Comparison of ENCODE assay signal across 19 cellular contexts in genomic region chr6:163409712-163410111, GRCh38. TPM values are rescaled to one million over a fixed set of nuclear protein-coding genes. Genes with fewer than 3 reads are reported as not detected.
DNase-seq lines count a peak whose midpoint lies in the region; ATAC-seq, FAIRE-seq and TF ChIP-seq lines count a peak whose summit lies in the region.
"Had no signal": no experiment of that assay in that cellular context is flagged by ENCODE, and none has a peak within 500 bp of the region (broad histone marks: within the 10 kb centered on the region; RNA-seq: fewer than 3 reads in every experiment).

No MANE protein-coding gene starts in this region.

- H3K36me3 Mint-ChIP-seq in neural progenitor cell, result peaks cover 6% of the 10 kb centered on the region
- H3K36me3 Mint-ChIP-seq in naive thymus-derived CD4-positive, alpha-beta T cell, result peaks cover 0 to 5% (median 0%) of the 10 kb centered on the region in 5 donors
- H3K36me3 Mint-ChIP-seq: CD4-positive, alpha-beta memory T cell had no signal

- H3K9ac ChIP-seq in neural progenitor cell, result no peak overlapping the region
- H3K9ac ChIP-seq: GM23248 had no signal

- CTCF ChIA-PET in A549 (lab: Yijun Ruan, JAX), result no interaction called here
- CTCF ChIA-PET in Panc1 (lab: Charles Lee), result no interaction called here
- CTCF ChIA-PET in naive thymus-derived CD4-positive, alpha-beta T cell (lab: Charles Lee), result no interaction called here

- peak overlapping the region; percentile 68 for H3K4me2 ChIP-seq in A549
- H3K4me2 ChIP-seq in neural progenitor cell, result no peak overlapping the region

- H2AFZ ChIP-seq in neural progenitor cell (replicated peaks), result no peak overlapping the region
- H2AFZ ChIP-seq: GM23248 had no signal

- H3K36me3 ChIP-seq in Panc1 (ENCODE audit: control insufficient read depth, insufficient read depth, low read length) (no peaks in the 10 kb centered on the region), neural progenitor cell (no peaks in the 10 kb centered on the region)
- no peaks in the 10 kb centered on the region for H3K36me3 ChIP-seq in naive thymus-derived CD4-positive, alpha-beta T cell (ENCODE audit: control insufficient read depth in 2 of 3, insufficient read depth in 3 of 3, low read length in 3 of 3)

- ATAC-seq in A549 (no peak), Panc1 (no peak)
- ATAC-seq in naive thymus-derived CD4-positive, alpha-beta T cell, result no peak
- ATAC-seq: HCT116 had no signal

- H3K9me3 ChIP-seq in A549 (no peaks in the 10 kb centered on the region), Panc1 (ENCODE audit: control insufficient read depth, insufficient read depth, low read depth, low read length) (no peaks in the 10 kb centered on the region), neural progenitor cell (ENCODE audit: low read depth) (no peaks in the 10 kb centered on the region)
- no peaks in the 10 kb centered on the region for H3K9me3 ChIP-seq in naive thymus-derived CD4-positive, alpha-beta T cell (ENCODE audit: control insufficient read depth in 2 of 3, low read length in 3 of 3)

- H3K4me1 ChIP-seq in A549, result peaks cover 14% of the 10 kb centered on the region
- peaks cover 30% of the 10 kb centered on the region for H3K4me1 ChIP-seq in Panc1 (ENCODE audit: control insufficient read depth, insufficient read depth, low read length)
- H3K4me1 ChIP-seq in neural progenitor cell, result peaks cover 13% of the 10 kb centered on the region
- H3K4me1 ChIP-seq in naive thymus-derived CD4-positive, alpha-beta T cell (ENCODE audit: control insufficient read depth in 2 of 2, insufficient read depth in 2 of 2, low read length in 2 of 2), result peaks cover 5 to 13% of the 10 kb centered on the region in 2 donors

- no peak for TF ChIP-seq CTCF in A549 (IDR thresholded peaks at IDR 0.05)
- no peak for TF ChIP-seq CTCF in Panc1 (IDR thresholded peaks at IDR 0.05)
- TF ChIP-seq CTCF in neural progenitor cell (IDR thresholded peaks at IDR 0.05), result no peak

- intact Hi-C loops in Panc1 (cut with micrococcal nuclease; ENCODE audit: unreplicated experiment), result loop anchor here (10.0 kb wide), 1 partner anchor 1485 kb away; no protein-coding TSS in a partner anchor
- intact Hi-C loops in naive thymus-derived CD4-positive, alpha-beta T cell (cut with micrococcal nuclease), result loop anchor here in 1 of 2 donors (10.0 kb wide), 1 partner anchor 345 kb away; no protein-coding TSS in a partner anchor

- no peak for TF ChIP-seq RAD21 in A549 (conservative IDR thresholded peaks at IDR 0.05 in 1 of 2, IDR thresholded peaks at IDR 0.05 in 1 of 2)

- TF ChIP-seq POLR2A in A549 (IDR thresholded peaks at IDR 0.05; ENCODE audit: low read length), result no peak

- peaks cover 21% of the 10 kb centered on the region for H3F3A ChIP-seq in neural progenitor cell (ENCODE audit: low read depth)

- peaks cover 10% of the 10 kb centered on the region for H3K9me3 Mint-ChIP-seq in neural progenitor cell
- H3K9me3 Mint-ChIP-seq in naive thymus-derived CD4-positive, alpha-beta T cell, result peaks cover 0 to 1% (median 0%) of the 10 kb centered on the region in 11 donors
- H3K9me3 Mint-ChIP-seq: CD4-positive, alpha-beta memory T cell; H9 had no signal

- peaks cover 20% of the 10 kb centered on the region for H3K79me2 ChIP-seq in neural progenitor cell (ENCODE audit: low read depth)

- DNase-seq in A549 (ENCODE audit: low read depth in 1 of 2, low spot score in 1 of 2) (no peak), Panc1 (ENCODE audit: low read depth, low spot score) (no peak), iPS-NIHi11 (ENCODE audit: low spot score) (peak; percentile 29), neural progenitor cell (ENCODE audit: low spot score) (no peak), NOMO-1 treated with DMSO at 0.1 percent for 48 hours (lab: John Stamatoyannopoulos, UW; ENCODE audit: unreplicated experiment) (no peak), EL (no peak)
- DNase-seq in naive thymus-derived CD4-positive, alpha-beta T cell, result no peak
- DNase-seq: 8988T; C1 segment of cervical spinal cord; Calu3; CD4-positive, alpha-beta memory T cell; COR-L47; DMS53; DMS79 treated with DMSO at 0.1 percent for 48 hours; GM23248; H9 had no signal

- TF ChIP-seq EP300 in A549 (IDR thresholded peaks at IDR 0.05), result no peak

- in situ Hi-C loops in Panc1 (cut with HindIII; ENCODE audit: low pct_unique_long_range_greater_than_20kb, low sequenced_read_pairs), result no loop called here

- H3K27ac ChIP-seq in A549, result peak overlapping the region; percentile 36 to 40; a peak in 4 of 6 replicates
- peak overlapping the region; percentile 39; the same call in 1 of the 2 replicates for H3K27ac ChIP-seq in Panc1 (ENCODE audit: low read length)
- no peak overlapping the region for H3K27ac ChIP-seq in neural progenitor cell
- no peak overlapping the region for H3K27ac ChIP-seq in naive thymus-derived CD4-positive, alpha-beta T cell (ENCODE audit: low read depth, low read length)
- H3K27ac ChIP-seq: GM23248 had no signal

- no TSS peak for BruUV-seq in Panc1 (replicated peaks; lab: Mats Ljungman, UMichigan)

- H3K4me3 ChIP-seq in A549, result no peak overlapping the region
- H3K4me3 ChIP-seq in Panc1 (ENCODE audit: low read depth in 2 of 2, low read length in 2 of 2), result no peak overlapping the region
- no peak overlapping the region for H3K4me3 ChIP-seq in neural progenitor cell
- no peak overlapping the region for H3K4me3 ChIP-seq in naive thymus-derived CD4-positive, alpha-beta T cell (ENCODE audit: low read length)
- H3K4me3 ChIP-seq: GM23248 had no signal

- H3K27me3 Mint-ChIP-seq in neural progenitor cell (ENCODE audit: insufficient read depth, low read depth), result peaks cover 2% of the 10 kb centered on the region
- H3K27me3 Mint-ChIP-seq in naive thymus-derived CD4-positive, alpha-beta T cell, result peaks cover 0 to 17% (median 0%) of the 10 kb centered on the region in 5 donors

- H3K27ac Mint-ChIP-seq in neural progenitor cell, result peak overlapping the region; percentile 9
- H3K27ac Mint-ChIP-seq in naive thymus-derived CD4-positive, alpha-beta T cell, result no peak overlapping the region
- H3K27ac Mint-ChIP-seq: H9 had no signal

- 65% methylated on average over 8 of the region's 12 CpGs for WGBS in A549 (ENCODE audit: missing lambda C conversion rate)

- H3K27me3 ChIP-seq in Panc1 (ENCODE audit: control insufficient read depth, insufficient read depth, low read length), result no peaks in the 10 kb centered on the region
- no peaks in the 10 kb centered on the region for H3K27me3 ChIP-seq in neural progenitor cell
- H3K27me3 ChIP-seq in naive thymus-derived CD4-positive, alpha-beta T cell (ENCODE audit: control insufficient read depth in 2 of 2, insufficient read depth in 2 of 2, low read length in 2 of 2), result no peaks in the 10 kb centered on the region

- H4K20me1 ChIP-seq in neural progenitor cell (ENCODE audit: low read depth), result no peaks in the 10 kb centered on the region

- FAIRE-seq in A549 (lab: Jason Lieb, UNC), result no peak
- FAIRE-seq: G401.6, GM19239 had no signal

- H3K4me3 Mint-ChIP-seq in neural progenitor cell, result no peak overlapping the region
- H3K4me3 Mint-ChIP-seq in naive thymus-derived CD4-positive, alpha-beta T cell, result no peak overlapping the region
- H3K4me3 Mint-ChIP-seq: CD4-positive, alpha-beta memory T cell; H9 had no signal

- peaks cover 27% of the 10 kb centered on the region for H3K4me1 Mint-ChIP-seq in neural progenitor cell
- peaks cover 10 to 36% (median 29%) of the 10 kb centered on the region in 7 donors for H3K4me1 Mint-ChIP-seq in naive thymus-derived CD4-positive, alpha-beta T cell

- POLR2A ChIA-PET in A549 (lab: Yijun Ruan, JAX), result no interaction called here
- POLR2A ChIA-PET in Panc1 (lab: Charles Lee), result no interaction called here
- POLR2A ChIA-PET in naive thymus-derived CD4-positive, alpha-beta T cell (lab: Charles Lee), result interaction anchor here (0.7 kb wide), 1 partner anchor 31 kb away, joined by 4 read pairs; no protein-coding TSS in a partner anchor

TF ChIP-seq in A549, 52 proteins besides CTCF, POLR2A, EP300 and RAD21:
- TF ChIP-seq HMGXB4 (CRISPR knock-in tag; IDR thresholded peaks at IDR 0.05; ENCODE audit: borderline replicate concordance), result no peak
- no peak for TF ChIP-seq PHF8 (IDR thresholded peaks at IDR 0.05; ENCODE audit: borderline replicate concordance, low read depth)

RNA-seq across cellular contexts. Expression of gene QKI, which starts 4.8 kb away (rescaled TPM):
- polyA plus RNA-seq in A549 (2011; rRNA removed) (90.5 and 98.2 TPM in 2 replicates), A549 (2017; fragmentation: RNase III; extraction: RNeasy Plus Mini Kit Qiagen cat#74134 plus additional on column Dnase treatment) (69.5 to 74.5 TPM (median 71.9 TPM) in 3 replicates)
- polyA plus RNA-seq in A549 (2012; cell fraction: cytosol; rRNA removed), result 61.4 and 77.8 TPM in 2 replicates
- 50.1 and 51.2 TPM in 2 replicates for polyA plus RNA-seq in A549 (2012; cell fraction: nucleus; rRNA removed)
- polyA minus RNA-seq in A549 (2011; rRNA and poly(A)+ RNA removed), result 184 and 220 TPM in 2 replicates
- total RNA-seq in Panc1 (2021; ENCODE audit: unreplicated experiment) (176 TPM), neural progenitor cell (ENCODE audit: low replicate concordance) (212 and 216 TPM in 2 replicates)
- polyA plus RNA-seq in Panc1 (2012; ENCODE audit: insufficient read length), result 81.4 TPM
- 100 to 1,000 TPM in 1 of 5 experiments, 10 to 100 TPM in 4; 70.1 to 147 (median 72.8) TPM for total RNA-seq in naive thymus-derived CD4-positive, alpha-beta T cell
- 10 to 100 TPM; 15.0 to 20.8 TPM for polyA plus RNA-seq in naive thymus-derived CD4-positive, alpha-beta T cell

Comparison
In these comparisons a context has a peak if more than half of its experiments do, and no peak if none do; other contexts are left out.
1. H3K27ac ChIP-seq: peak in A549 (2 of 2) and Panc1 (single experiment); none in neural progenitor cell (single experiment) and naive thymus-derived CD4-positive, alpha-beta T cell (single experiment).